ENCODE assay signal across 9 cellular contexts in the genomic region with DNA sequence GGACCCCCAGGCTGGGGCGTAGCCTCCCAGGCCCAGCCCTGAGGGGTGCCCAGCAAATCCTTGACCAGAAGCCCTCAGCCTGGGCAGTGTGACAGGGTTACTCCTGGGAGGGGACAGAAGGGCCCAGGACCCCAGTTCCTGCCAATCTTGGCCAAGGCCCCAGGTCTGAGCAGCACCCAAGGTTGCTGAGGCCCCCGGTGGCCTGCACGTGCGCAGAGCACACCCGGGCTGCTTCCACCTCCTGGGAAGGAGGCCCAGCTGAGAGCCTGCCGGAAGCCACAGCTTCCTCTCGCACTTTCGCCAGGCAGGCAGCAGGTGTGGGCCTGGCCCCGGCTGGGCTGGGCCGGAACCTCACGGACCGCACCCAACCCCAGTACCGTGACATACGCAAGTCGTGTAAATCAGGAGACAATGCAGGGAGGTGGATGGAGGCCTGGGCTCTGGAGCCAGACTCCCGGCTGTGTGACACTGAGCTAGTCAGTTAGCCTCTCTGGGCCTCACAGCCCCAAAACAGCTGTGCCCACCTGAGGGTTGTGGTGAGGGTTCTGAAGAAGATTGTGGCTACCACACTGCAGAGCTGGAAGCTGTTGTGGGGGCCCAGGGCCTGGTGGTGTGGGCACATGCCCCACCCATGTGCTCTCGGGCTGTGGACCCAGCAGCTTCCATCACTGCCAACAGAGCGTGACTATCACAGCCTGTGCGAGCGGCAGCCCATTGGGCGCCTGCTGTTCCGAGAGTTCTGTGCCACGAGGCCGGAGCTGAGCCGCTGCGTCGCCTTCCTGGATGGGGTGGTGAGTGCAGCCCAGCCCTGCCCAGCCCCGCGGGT. TPM values are rescaled to one million over a fixed set of nuclear protein-coding genes. Genes with fewer than 3 reads are reported as not detected.
DNase-seq lines count a peak whose midpoint lies in the region; ATAC-seq lines count a peak whose summit lies in the region.
"Had no signal": no experiment of that assay in that cellular context is flagged by ENCODE, and none has a peak within 500 bp of the region (broad histone marks: within the 10 kb centered on the region; RNA-seq: fewer than 3 reads in every experiment).

No MANE protein-coding gene starts in this region.

- H3K4me1 ChIP-seq in HAP-1, result peaks cover 4% of the 10 kb centered on the region

- H3K9me3 ChIP-seq in HAP-1, result no peaks in the 10 kb centered on the region

- H3K36me3 ChIP-seq in HAP-1 (replicated peaks), result peaks cover 55% of the 10 kb centered on the region

- CTCF ChIA-PET in T-cell (lab: Charles Lee), result interaction anchor here (0.6 to 2.1 kb wide), 9 partner anchors 9 to 42 kb away, joined by 3 to 19 read pairs (median 9); no protein-coding TSS in a partner anchor

- ATAC-seq in GM18867 (IDR thresholded peaks at IDR 0.05; ENCODE audit: unreplicated experiment) (peak; percentile 47), HG02943 (IDR thresholded peaks at IDR 0.05; ENCODE audit: low read depth, unreplicated experiment) (peak; percentile 46), T-cell (replicated peaks in 1 of 4) (peak; percentile 29 to 49 (median 47))

- DNase-seq in T-cell (peak in 33 of 34 experiments; percentile 54 to 79 (median 67)), cerebellum (ENCODE audit: low spot score) (peak; percentile 59), SHP77 treated with DMSO at 0.1 percent for 48 hours (lab: John Stamatoyannopoulos, UW) (no peak), NCI-H526 (lab: John Stamatoyannopoulos, UW) (no peak), HAP-1 (ENCODE audit: low spot score in 2 of 2) (no peak)
- peak; percentile 86 for DNase-seq in stimulated activated CD4-positive, alpha-beta T cell treated with anti-CD3 and anti-CD28 coated beads, Interleukin-15, amount 100 ng/mL, for 24 hours

- in situ Hi-C loops in HAP-1 (cut with MboI; ENCODE audit: low sequenced_read_pairs), result no loop called here

- H3K27me3 Mint-ChIP-seq in T-cell, result no peaks in the 10 kb centered on the region

- peaks cover 61 to 84% (median 84%) of the 10 kb centered on the region in 3 donors for H3K4me1 Mint-ChIP-seq in T-cell

- peaks cover 17% of the 10 kb centered on the region for H3K36me3 Mint-ChIP-seq in T-cell

- H3K4me3 ChIP-seq in HAP-1, result no peak overlapping the region

- H3K27me3 ChIP-seq in HAP-1 (ENCODE audit: low read depth), result no peaks in the 10 kb centered on the region

- peak overlapping the region; percentile 95 for H3K27ac Mint-ChIP-seq in T-cell

- H3K4me3 Mint-ChIP-seq in T-cell, result peak overlapping the region; percentile 79 to 92 (median 86)

- H3K9me3 Mint-ChIP-seq in T-cell, result no peaks in the 10 kb centered on the region

- POLR2A ChIA-PET in T-cell (lab: Charles Lee), result interaction anchor here (0.6 to 1.5 kb wide), 4 partner anchors 9 to 66 kb away, joined by 3 to 27 read pairs (median 4); a partner anchor contains a TSS

RNA-seq across cellular contexts. Expression of a gene that starts 5.1 kb away (rescaled TPM):
- total RNA-seq in T-cell (100 to 1,000 TPM; 196 to 226 (median 216) TPM), cerebellum (16.2 TPM)

RNA-seq across cellular contexts. Expression of a gene that starts 15.1 kb away (rescaled TPM):
- total RNA-seq in T-cell (10 to 100 TPM in 4 of 5 donors, 1 to 10 TPM in 1; 9.5 to 28.2 (median 12.3) TPM), cerebellum (5.9 TPM)

RNA-seq across cellular contexts. Expression of a gene that starts 22.2 kb away (rescaled TPM):
- total RNA-seq in T-cell (under 1 TPM in 4 of 5 donors, not detected in 1; 0.28 to 0.98 (median 0.42) TPM), cerebellum (3.3 TPM)

RNA-seq across cellular contexts. Expression of a gene that starts 31.1 kb away (rescaled TPM):
- total RNA-seq in T-cell, result not detected
- total RNA-seq in cerebellum, result not detected
- total RNA-seq: glomerular endothelial cell had no signal

RNA-seq across cellular contexts. Expression of a gene that starts 41.9 kb away (rescaled TPM):
- total RNA-seq in T-cell (10 to 100 TPM; 11.6 to 41.3 (median 21.1) TPM), cerebellum (139 TPM)

Comparison
In these comparisons a context has a peak if more than half of its experiments do, and no peak if none do; other contexts are left out.
1. DNase-seq: peak in T-cell (33 of 34), cerebellum (single experiment) and stimulated activated CD4-positive, alpha-beta T cell treated with anti-CD3 and anti-CD28 coated beads, Interleukin-15, amount 100 ng/mL, for 24 hours (single experiment); none in SHP77 treated with DMSO at 0.1 percent for 48 hours (single experiment), NCI-H526 (0 of 2) and HAP-1 (0 of 2).
2. RNA of a gene that starts 5.1 kb away (total RNA-seq): 196 to 226 TPM in T-cell; 16.2 TPM in cerebellum (single experiment); every median in the first group is over 10 times any median in the second.
3. Peak in every context shown above with its lines, with median percentiles within 50 percentile points of each other: ATAC-seq.